Comparison of ENCODE assay signal across 19 cellular contexts in genomic region chr9:87116492-87116891, GRCh38.
"Had no signal": no experiment of that assay in that cellular context is flagged by ENCODE, and none has a peak within 500 bp of the region (broad histone marks: within the 10 kb centered on the region; RNA-seq: fewer than 3 reads in every experiment).

No MANE protein-coding gene starts in this region.

- H3K27ac Mint-ChIP-seq: activated CD4-positive, alpha-beta memory T cell treated with anti-CD3 and anti-CD28 coated beads for 36 hours; activated CD4-positive, alpha-beta T cell treated with anti-CD3 and anti-CD28 coated beads for 36 hours; activated CD8-positive, alpha-beta memory T cell treated with anti-CD3 and anti-CD28 coated beads, Interleukin-2, amount 10 ng/mL, durations not matched to agents 7 days and 5 days; activated naive CD4-positive, alpha-beta T cell treated with anti-CD3 and anti-CD28 coated beads, Interleukin-2, amount 10 ng/mL, durations not matched to agents 7 days and 5 days; activated T-helper 2 cell treated with anti-CD3 and anti-CD28 coated beads, Interferon-gamma antibody, Interleukin-2, Interleukin-4, amounts not matched to agents 10 μg/mL and 5 μg/mL and 100 μg/mL, durations not matched to agents 14 hours and 24 hours and 36 hours; naive thymus-derived CD4-positive, alpha-beta T cell; stimulated activated naive CD8-positive, alpha-beta T cell treated with anti-CD3 and anti-CD28 coated beads, Interleukin-15, amount 100 ng/mL, for 72 hours; T-helper 1 cell treated with Interleukin-12 subunit alpha and Interleukin-12 subunit beta and Interleukin-4 antibody, amounts not matched to agents 30 μg/mL and 1 μg/mL, for 36 hours had no signal

- H3K4me1 Mint-ChIP-seq: activated CD8-positive, alpha-beta memory T cell treated with anti-CD3 and anti-CD28 coated beads, Interleukin-2, amount 10 ng/mL, durations not matched to agents 7 days and 5 days; activated naive CD4-positive, alpha-beta T cell treated with anti-CD3 and anti-CD28 coated beads, Interleukin-2, amount 10 ng/mL, durations not matched to agents 7 days and 5 days; naive thymus-derived CD4-positive, alpha-beta T cell; stimulated activated naive CD8-positive, alpha-beta T cell treated with anti-CD3 and anti-CD28 coated beads, Interleukin-15, amount 100 ng/mL, for 72 hours had no signal

- H3K9me3 ChIP-seq: colonic mucosa, mucosa of descending colon, right lobe of liver, testis had no signal

- H3K4me3 Mint-ChIP-seq: activated CD4-positive, alpha-beta memory T cell treated with anti-CD3 and anti-CD28 coated beads for 36 hours; activated CD4-positive, alpha-beta T cell treated with anti-CD3 and anti-CD28 coated beads for 36 hours; activated CD8-positive, alpha-beta memory T cell treated with anti-CD3 and anti-CD28 coated beads, Interleukin-2, amount 10 ng/mL, durations not matched to agents 7 days and 5 days; activated naive CD4-positive, alpha-beta T cell treated with anti-CD3 and anti-CD28 coated beads, Interleukin-2, amount 10 ng/mL, durations not matched to agents 7 days and 5 days; naive thymus-derived CD4-positive, alpha-beta T cell; stimulated activated naive CD8-positive, alpha-beta T cell treated with anti-CD3 and anti-CD28 coated beads, Interleukin-15, amount 100 ng/mL, for 72 hours; T-helper 1 cell treated with Interleukin-12 subunit alpha and Interleukin-12 subunit beta and Interleukin-4 antibody, amounts not matched to agents 30 μg/mL and 1 μg/mL, for 36 hours had no signal

- H3K9me3 Mint-ChIP-seq: activated CD4-positive, alpha-beta memory T cell treated with anti-CD3 and anti-CD28 coated beads for 36 hours; activated naive CD4-positive, alpha-beta T cell treated with anti-CD3 and anti-CD28 coated beads, Interleukin-2, amount 10 ng/mL, durations not matched to agents 7 days and 5 days; activated T-helper 2 cell treated with anti-CD3 and anti-CD28 coated beads, Interferon-gamma antibody, Interleukin-2, Interleukin-4, amounts not matched to agents 10 μg/mL and 5 μg/mL and 100 μg/mL, durations not matched to agents 14 hours and 24 hours and 36 hours; T-helper 1 cell treated with Interleukin-12 subunit alpha and Interleukin-12 subunit beta and Interleukin-4 antibody, amounts not matched to agents 30 μg/mL and 1 μg/mL, for 36 hours had no signal

- DNase-seq: activated CD4-positive, alpha-beta memory T cell treated with anti-CD3 and anti-CD28 coated beads for 36 hours; activated CD4-positive, alpha-beta T cell treated with anti-CD3 and anti-CD28 coated beads for 36 hours; activated CD8-positive, alpha-beta memory T cell treated with anti-CD3 and anti-CD28 coated beads, Interleukin-2, amount 10 ng/mL, durations not matched to agents 7 days and 5 days; activated naive CD4-positive, alpha-beta T cell treated with anti-CD3 and anti-CD28 coated beads, Interleukin-2, amount 10 ng/mL, durations not matched to agents 7 days and 5 days; activated T-cell treated with anti-CD3 and anti-CD28 coated beads, Interleukin-2, amount 50 U/mL, for 1 hour; caudate nucleus; colonic mucosa; glutamatergic neuron; mucosa of descending colon; naive thymus-derived CD4-positive, alpha-beta T cell; right lobe of liver; spleen; stimulated activated naive CD8-positive, alpha-beta T cell treated with anti-CD3 and anti-CD28 coated beads, Interleukin-15, amount 100 ng/mL, for 72 hours; WERI-Rb-1 had no signal

- H3K36me3 Mint-ChIP-seq: activated CD4-positive, alpha-beta memory T cell treated with anti-CD3 and anti-CD28 coated beads for 36 hours; activated CD8-positive, alpha-beta memory T cell treated with anti-CD3 and anti-CD28 coated beads, Interleukin-2, amount 10 ng/mL, durations not matched to agents 7 days and 5 days; activated naive CD4-positive, alpha-beta T cell treated with anti-CD3 and anti-CD28 coated beads, Interleukin-2, amount 10 ng/mL, durations not matched to agents 7 days and 5 days; naive thymus-derived CD4-positive, alpha-beta T cell had no signal

- H3K27ac ChIP-seq: colonic mucosa, right lobe of liver, spleen, WERI-Rb-1 had no signal

- H3K36me3 ChIP-seq: colonic mucosa, right lobe of liver, spleen, WERI-Rb-1 had no signal

- H3K4me3 ChIP-seq: colonic mucosa, lung, mucosa of descending colon, right lobe of liver, spleen, testis had no signal

- H3K4me1 ChIP-seq: colonic mucosa had no signal

- ATAC-seq: activated CD4-positive, alpha-beta T cell treated with anti-CD3 and anti-CD28 coated beads for 36 hours; activated CD8-positive, alpha-beta memory T cell treated with anti-CD3 and anti-CD28 coated beads, Interleukin-2, amount 10 ng/mL, durations not matched to agents 7 days and 5 days; esophagus mucosa; mucosa of descending colon; naive thymus-derived CD4-positive, alpha-beta T cell; right lobe of liver; stimulated activated naive CD8-positive, alpha-beta T cell treated with anti-CD3 and anti-CD28 coated beads, Interleukin-15, amount 100 ng/mL, for 72 hours had no signal

- H3K27me3 ChIP-seq: colonic mucosa, right lobe of liver, testis had no signal

- H3K27me3 Mint-ChIP-seq: activated CD8-positive, alpha-beta memory T cell treated with anti-CD3 and anti-CD28 coated beads, Interleukin-2, amount 10 ng/mL, durations not matched to agents 7 days and 5 days had no signal
